In genomic region chr9:28255174-28255573, GRCh38 we compare ENCODE assay signal across 33 cellular contexts.
"Had no signal": no experiment of that assay in that cellular context is flagged by ENCODE, and none has a peak within 500 bp of the region (broad histone marks: within the 10 kb centered on the region; RNA-seq: fewer than 3 reads in every experiment).

No MANE protein-coding gene starts in this region.

- H3K9me3 ChIP-seq: adrenal gland, ascending aorta, body of pancreas, breast epithelium had no signal

- DNase-seq: activated effector memory CD4-positive, alpha-beta T cell treated with anti-CD3 and anti-CD28 coated beads, Interleukin-2, amount 50 U/mL, for 16 hours; activated effector memory CD4-positive, alpha-beta T cell treated with Interleukin-2 at 50 U/mL for 16 hours; activated gamma-delta T cell; activated gamma-delta T cell treated with Interleukin-2 at 50 U/mL for 16 hours; activated naive CD4-positive, alpha-beta T cell; activated naive CD4-positive, alpha-beta T cell treated with anti-CD3 and anti-CD28 coated beads for 36 hours; activated naive CD4-positive, alpha-beta T cell treated with anti-CD3 and anti-CD28 coated beads, Interleukin-2, amount 10 ng/mL, durations not matched to agents 7 days and 5 days; activated naive CD4-positive, alpha-beta T cell treated with anti-CD3 and anti-CD28 coated beads, Interleukin-2, amount 50 U/mL, for 16 hours; activated naive CD4-positive, alpha-beta T cell treated with Interleukin-2 at 50 U/mL for 16 hours; activated naive CD8-positive, alpha-beta T cell treated with anti-CD3 and anti-CD28 coated beads for 36 hours; activated naive CD8-positive, alpha-beta T cell treated with anti-CD3 and anti-CD28 coated beads, Interleukin-2, amount 10 ng/mL, durations not matched to agents 7 days and 5 days; activated naive CD8-positive, alpha-beta T cell treated with anti-CD3 and anti-CD28 coated beads, Interleukin-2, amount 50 U/mL, for 24 hours; activated T-cell treated with anti-CD3 and anti-CD28 coated beads, Interleukin-2, amount 50 U/mL, for 1 hour; activated T-cell treated with anti-CD3 and anti-CD28 coated beads, Interleukin-2, amount 50 U/mL, for 24 hours; activated T-cell treated with anti-CD3 and anti-CD28 coated beads, Interleukin-2, amount 50 U/mL, for 4 hours; activated T-cell treated with anti-CD3 and anti-CD28 coated beads, Interleukin-2, amount 50 U/mL, for 48 hours; activated T-cell treated with anti-CD3 and anti-CD28 coated beads, Interleukin-2, amount 50 U/mL, for 72 hours; adrenal gland; amniotic stem cell; amygdala; anterior cingulate cortex; aorta; body of pancreas; brain microvascular endothelial cell; caudate nucleus; cerebellar nuclear complex had no signal

- H3K4me3 ChIP-seq: adrenal gland, ascending aorta, body of pancreas, breast epithelium, cardiac muscle cell had no signal

- ATAC-seq: activated naive CD4-positive, alpha-beta T cell treated with anti-CD3 and anti-CD28 coated beads, Interleukin-2, amount 50 U/mL, for 72 hours; activated naive CD8-positive, alpha-beta T cell treated with anti-CD3 and anti-CD28 coated beads, Interleukin-2, amount 50 U/mL, for 24 hours; activated T-cell treated with anti-CD3 and anti-CD28 coated beads, Interleukin-2, amount 50 U/mL, for 4 hours; activated T-cell treated with anti-CD3 and anti-CD28 coated beads, Interleukin-2, amount 50 U/mL, for 72 hours; activated T-helper 17 cell treated with anti-CD3 and anti-CD28 coated beads, Interleukin-2, amount 50 U/mL, for 72 hours; body of pancreas had no signal

- H3K4me1 ChIP-seq: adrenal gland, ascending aorta, body of pancreas, breast epithelium had no signal

- FAIRE-seq: astrocyte, bronchial epithelial cell had no signal

- H3K27ac ChIP-seq: adrenal gland, ascending aorta, body of pancreas, brain microvascular endothelial cell, breast epithelium, cardiac muscle cell had no signal

- H3K36me3 ChIP-seq: adrenal gland, ascending aorta, brain microvascular endothelial cell, breast epithelium, cardiac muscle cell had no signal

- H3K27me3 ChIP-seq: adrenal gland, ascending aorta, body of pancreas, brain microvascular endothelial cell, breast epithelium, cardiac muscle cell had no signal
